In genomic region chr9:95096381-95096780, GRCh38 we compare ENCODE assay signal across 18 cellular contexts.
A peak's percentile ranks its signal among the peaks of the same experiment; 100 is the strongest.
DNase-seq lines count a peak whose midpoint lies in the region; ATAC-seq, FAIRE-seq and TF ChIP-seq lines count a peak whose summit lies in the region.
"Had no signal": no experiment of that assay in that cellular context is flagged by ENCODE, and none has a peak within 500 bp of the region (broad histone marks: within the 10 kb centered on the region; RNA-seq: fewer than 3 reads in every experiment).

No MANE protein-coding gene starts in this region.

- TF ChIP-seq CTCF in GM12874 (IDR thresholded peaks at IDR 0.05; ENCODE audit: insufficient read depth, low read depth, low read length) (0 out of 2 replicates have a peak, but pooled peaks have one; percentile 12), kidney (IDR thresholded peaks at IDR 0.05; ENCODE audit: borderline replicate concordance, extremely low read depth, insufficient read depth) (no peak), stomach (IDR thresholded peaks at IDR 0.05) (no peak)

- DNase-seq in kidney (peak; percentile 67), stomach (no peak), AML-193 (lab: John Stamatoyannopoulos, UW) (no peak), activated gamma-delta T cell treated with Interleukin-2 at 50 U/mL for 16 hours (no peak)
- DNase-seq: activated B cell treated with CpG ODN at 0.5 μM for 24 hours; effector memory CD8-positive, alpha-beta T cell; foreskin keratinocyte; NCI-H1694; NCI-H510A; stimulated activated CD4-positive, alpha-beta T cell treated with anti-CD3 and anti-CD28 coated beads, Interleukin-2, amount 100 ng/mL, for 48 hours; stimulated activated CD8-positive, alpha-beta memory T cell treated with anti-CD3 and anti-CD28 coated beads, Interleukin-4, amount 100 ng/mL, for 48 hours; SW 1271 had no signal

- TF ChIP-seq EP300 in stomach (IDR thresholded peaks at IDR 0.05), result no peak

- H3K9me3 ChIP-seq in kidney (ENCODE audit: control insufficient read depth in 1 of 2, low read length in 2 of 2) (no peaks in the 10 kb centered on the region), stomach (no peaks in the 10 kb centered on the region)
- H3K9me3 ChIP-seq: BLaER1 treated with 17β-estradiol and CSF1 and Interleukin-3, amounts not matched to agents 10 nM and 100 nM had no signal

- H3K27me3 ChIP-seq in stomach, result no peaks in the 10 kb centered on the region
- H3K27me3 ChIP-seq: BLaER1 treated with 17β-estradiol and CSF1 and Interleukin-3, amounts not matched to agents 10 nM and 100 nM; foreskin keratinocyte had no signal

- no peak overlapping the region for H3K27ac ChIP-seq in kidney (ENCODE audit: low read depth in 2 of 2, low read length in 2 of 2)
- H3K27ac ChIP-seq in stomach, result peak overlapping the region in 3 of 5 donors; percentile 40 to 91 (median 79)
- H3K27ac ChIP-seq: BLaER1 treated with 17β-estradiol and CSF1 and Interleukin-3, amounts not matched to agents 10 nM and 100 nM; foreskin keratinocyte had no signal

- FAIRE-seq in kidney (lab: Jason Lieb, UNC), result no peak

- 89 to 96% (median 93%) methylated on average over 5 to 12 of the region's 12 CpGs for WGBS in stomach, 5 donors

- TF ChIP-seq POLR2A in stomach (IDR thresholded peaks at IDR 0.05), result no peak

- H3K9ac ChIP-seq in kidney (ENCODE audit: low read length in 2 of 2), result no peak overlapping the region
- H3K9ac ChIP-seq: BLaER1 treated with 17β-estradiol and CSF1 and Interleukin-3, amounts not matched to agents 10 nM and 100 nM had no signal

- H3K4me3 ChIP-seq in kidney (ENCODE audit: low read length in 2 of 2) (no peak overlapping the region), stomach (no peak overlapping the region)
- H3K4me3 ChIP-seq: BLaER1 treated with 17β-estradiol and CSF1 and Interleukin-3, amounts not matched to agents 10 nM and 100 nM had no signal

- intact Hi-C loops in kidney (cut with DNase I) (no loop called here), stomach (cut with DNase I; ENCODE audit: low total_unique reads) (no loop called here)

- ATAC-seq in SK-N-SH treated with all-trans-retinoic acid at 6 μM for 48 hours (peak; percentile 2; the same call in 1 of the 3 replicates), GM18511 (IDR thresholded peaks at IDR 0.05; ENCODE audit: unreplicated experiment) (no peak), HG03025 (IDR thresholded peaks at IDR 0.05; ENCODE audit: low FRiP score, unreplicated experiment) (no peak)
- ATAC-seq: effector memory CD8-positive, alpha-beta T cell; foreskin keratinocyte; sciatic nerve had no signal

- peaks cover 0 to 5% of the 10 kb centered on the region in 2 donors for H3K36me3 ChIP-seq in kidney (ENCODE audit: control insufficient read depth in 1 of 2, insufficient read depth in 2 of 2, low read length in 2 of 2)
- peaks cover 0 to 32% (median 14%) of the 10 kb centered on the region in 4 donors for H3K36me3 ChIP-seq in stomach

- peaks cover 19 to 21% of the 10 kb centered on the region in 2 donors for H3K4me1 ChIP-seq in kidney (ENCODE audit: control insufficient read depth in 1 of 2, insufficient read depth in 1 of 2, low read depth in 1 of 2, low read length in 2 of 2)
- peaks cover 41 to 96% (median 67%) of the 10 kb centered on the region in 4 donors for H3K4me1 ChIP-seq in stomach

TF ChIP-seq in SK-N-SH treated with all-trans-retinoic acid at 6 μM for 48 hours, 23 proteins besides CTCF, POLR2A, EP300 and RAD21:
- TF ChIP-seq BACH2 (CRISPR knock-in tag; IDR thresholded peaks at IDR 0.05; ENCODE audit: borderline replicate concordance) (no peak), TSHZ2 (CRISPR knock-in tag; IDR thresholded peaks at IDR 0.05) (no peak), POU6F1 (CRISPR knock-in tag; IDR thresholded peaks at IDR 0.05; ENCODE audit: borderline replicate concordance, low read depth) (no peak), ESRRG (CRISPR knock-in tag; IDR thresholded peaks at IDR 0.05) (no peak)

Comparison
In these comparisons a context has a peak if more than half of its experiments do, and no peak if none do; other contexts are left out.
1. H3K27ac ChIP-seq: peak in stomach (3 of 5); none in kidney (0 of 2).